In the genomic region with DNA sequence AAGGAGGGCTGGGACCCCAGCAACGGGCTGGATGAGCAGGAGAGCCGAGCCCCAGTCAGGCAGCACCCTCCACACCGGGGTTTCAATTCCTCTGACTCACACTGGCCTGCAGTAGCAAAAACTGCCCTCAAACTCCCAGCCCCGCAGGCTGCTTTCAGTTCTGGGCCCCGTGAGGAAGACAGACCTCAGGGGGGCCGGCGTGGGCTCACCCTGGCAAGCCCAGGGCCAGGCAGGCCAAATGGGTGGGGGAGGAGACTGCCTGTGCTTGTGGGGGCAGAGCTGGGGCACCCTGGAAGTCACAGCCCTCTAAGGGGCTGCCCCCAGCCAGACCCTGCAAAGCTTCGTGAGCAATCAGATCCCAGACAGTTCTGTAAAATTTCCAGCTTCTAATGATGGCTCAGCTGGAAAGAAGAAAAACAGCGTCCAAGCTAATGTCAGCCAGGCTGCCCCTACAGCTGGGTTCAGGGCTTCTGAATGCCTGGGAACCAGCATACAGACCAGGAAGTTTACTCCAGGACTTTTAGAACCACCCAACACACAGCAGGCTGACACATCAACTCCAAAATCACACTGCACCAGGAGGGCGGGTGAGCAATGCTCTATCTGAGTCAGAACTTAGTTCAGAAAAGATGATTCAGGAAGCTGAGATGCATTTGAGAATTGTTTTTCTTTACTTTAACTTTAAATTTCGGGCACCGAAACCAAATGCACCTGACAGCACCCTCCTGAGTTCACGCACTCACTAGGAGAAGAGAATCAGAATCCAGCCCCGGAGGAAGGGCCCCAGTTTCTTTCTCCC, we compare ENCODE assay signal across 8 cellular contexts. TPM values are rescaled to one million over a fixed set of nuclear protein-coding genes. Genes with fewer than 3 reads are reported as not detected.
A peak's percentile ranks its signal among the peaks of the same experiment; 100 is the strongest.
DNase-seq lines count a peak whose midpoint lies in the region; ATAC-seq and TF ChIP-seq lines count a peak whose summit lies in the region.

No MANE protein-coding gene starts in this region.

- no peaks in the 10 kb centered on the region for H3K4me1 ChIP-seq in right atrium auricular region

- H3K27ac ChIP-seq in right atrium auricular region (no peak overlapping the region), RWPE1 (peak overlapping the region; percentile 17)

- DNase-seq in Right ventricle myocardium inferior (ENCODE audit: missing footprints) (no peak), right atrium auricular region (ENCODE audit: low spot score) (no peak), RWPE1 (ENCODE audit: low spot score) (peak; percentile 38), foreskin fibroblast (peak; percentile 79 to 90), NCI-H524 (lab: John Stamatoyannopoulos, UW) (no peak), COR-L47 (lab: John Stamatoyannopoulos, UW) (no peak), NCI-H1092 (lab: John Stamatoyannopoulos, UW) (no peak)

- intact Hi-C loops in Right ventricle myocardium inferior (cut with DNase I) = no loop called here

- no peak overlapping the region for H3K4me3 ChIP-seq in right atrium auricular region
- H3K4me3 ChIP-seq in foreskin fibroblast (ENCODE audit: low read depth in 1 of 2, low read length in 2 of 2) = no peak overlapping the region

- POLR2A ChIA-PET in RWPE1 (lab: Yijun Ruan, JAX; ENCODE audit: low non-redundant PET) = no interaction called here

- no peaks in the 10 kb centered on the region for H3K27me3 ChIP-seq in right atrium auricular region

- CTCF ChIA-PET in RWPE1 (lab: Yijun Ruan, JAX) = interaction anchor here (0.6 kb wide), 1 partner anchor 542 kb away, joined by 3 read pairs; no protein-coding TSS in a partner anchor

- ATAC-seq in Right ventricle myocardium inferior = peak; percentile 18
- ATAC-seq in HG02763 (IDR thresholded peaks at IDR 0.05; ENCODE audit: unreplicated experiment) = peak; percentile 35

- no peak for TF ChIP-seq CTCF in right atrium auricular region (IDR thresholded peaks at IDR 0.05)
- TF ChIP-seq CTCF in RWPE1 (conservative IDR thresholded peaks at IDR 0.05; ENCODE audit: low read depth) = no peak
- no peak for TF ChIP-seq CTCF in foreskin fibroblast (IDR thresholded peaks at IDR 0.05; ENCODE audit: low read depth, low read length)

- peaks cover 46% of the 10 kb centered on the region for H3K36me3 ChIP-seq in right atrium auricular region

- H3K9me3 ChIP-seq in right atrium auricular region = no peaks in the 10 kb centered on the region

RNA-seq across cellular contexts. Expression of gene LPCAT1, which starts 34.7 kb away (rescaled TPM):
- total RNA-seq in Right ventricle myocardium inferior (13.4 TPM), right atrium auricular region (10 to 100 TPM; 13.2 to 18.1 TPM)

RNA-seq across cellular contexts. Expression of gene SLC6A3, which starts 43.8 kb away (rescaled TPM):
- total RNA-seq in Right ventricle myocardium inferior (not detected), right atrium auricular region (under 1 TPM in 1 of 2 donors, not detected in 1; 0.16 TPM)

Comparison
In these comparisons a context has a peak if more than half of its experiments do, and no peak if none do; other contexts are left out.
1. DNase-seq: peak in RWPE1 (single experiment) and foreskin fibroblast (2 of 2); none in Right ventricle myocardium inferior (single experiment), right atrium auricular region (single experiment), NCI-H524 (0 of 2), COR-L47 (single experiment) and NCI-H1092 (single experiment).